16 cellular contexts compared by ENCODE assay signal in the genomic region with DNA sequence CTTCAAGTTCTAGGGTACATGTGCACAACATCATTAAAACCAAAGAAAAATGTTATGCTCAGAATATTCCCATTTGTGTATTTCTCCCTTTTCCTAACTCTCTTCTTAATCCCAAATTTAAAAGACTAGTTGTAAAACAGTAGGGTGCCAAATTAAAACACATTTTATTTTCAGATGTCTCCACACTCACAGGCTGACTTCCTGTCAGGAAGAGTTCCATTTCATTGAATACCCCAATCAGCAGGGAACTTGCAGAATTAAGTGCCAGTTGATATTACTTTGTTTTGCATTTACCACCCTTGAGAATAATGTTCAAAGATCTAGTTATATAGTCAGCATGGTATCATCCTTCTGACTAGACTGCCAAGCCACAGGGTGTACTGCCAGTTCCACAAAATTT.
A peak's percentile ranks its signal among the peaks of the same experiment; 100 is the strongest.
DNase-seq lines count a peak whose midpoint lies in the region; ATAC-seq, FAIRE-seq and TF ChIP-seq lines count a peak whose summit lies in the region.
"Had no signal": no experiment of that assay in that cellular context is flagged by ENCODE, and none has a peak within 500 bp of the region (broad histone marks: within the 10 kb centered on the region; RNA-seq: fewer than 3 reads in every experiment).

No MANE protein-coding gene starts in this region.

- H3K9me1 ChIP-seq in endothelial cell of umbilical vein (replicated peaks; ENCODE audit: control insufficient read depth, extremely low read depth, insufficient read depth, low read length): no peaks in the 10 kb centered on the region

- BruUV-seq in endothelial cell of umbilical vein (replicated peaks; lab: Mats Ljungman, UMichigan): no TSS peak

- H3K9me3 ChIP-seq in HUES48 (ENCODE audit: control insufficient read depth, insufficient read depth, low read length) (no peaks in the 10 kb centered on the region), endothelial cell of umbilical vein (replicated peaks; ENCODE audit: control insufficient read depth, insufficient read depth, low read length) (no peaks in the 10 kb centered on the region)
- H3K9me3 ChIP-seq: SJSA1 had no signal

- H3K4me2 ChIP-seq in endothelial cell of umbilical vein (ENCODE audit: insufficient read depth, low read length): no peak overlapping the region
- H3K4me2 ChIP-seq: PC-9 had no signal

- no peaks in the 10 kb centered on the region for H3K36me3 ChIP-seq in HUES48 (ENCODE audit: control insufficient read depth, insufficient read depth, low read length)
- H3K36me3 ChIP-seq in endothelial cell of umbilical vein (ENCODE audit: control insufficient read depth in 2 of 2, extremely low read depth in 1 of 2, insufficient read depth in 2 of 2, low read length in 2 of 2): no peaks in the 10 kb centered on the region
- H3K36me3 ChIP-seq: SJSA1 had no signal

- POLR2A ChIA-PET in endothelial cell of umbilical vein (lab: Charles Lee): no interaction called here

- CTCF ChIA-PET in endothelial cell of umbilical vein (lab: Charles Lee): interaction anchor here (1.2 to 1.4 kb wide), 2 partner anchors 10 to 15 kb away, joined by 3 to 4 read pairs; no protein-coding TSS in a partner anchor

- H3K27me3 ChIP-seq in HUES48 (ENCODE audit: control insufficient read depth, insufficient read depth, low read length): no peaks in the 10 kb centered on the region
- no peaks in the 10 kb centered on the region for H3K27me3 ChIP-seq in endothelial cell of umbilical vein (ENCODE audit: control insufficient read depth in 2 of 2, insufficient read depth in 2 of 2, low read length in 2 of 2)
- H3K27me3 ChIP-seq: SJSA1 had no signal

- H3K4me1 ChIP-seq in HUES48 (ENCODE audit: control insufficient read depth, insufficient read depth, low read length) (peaks cover 20% of the 10 kb centered on the region), endothelial cell of umbilical vein (ENCODE audit: control insufficient read depth, extremely low read depth, insufficient read depth, low read length) (no peaks in the 10 kb centered on the region)
- H3K4me1 ChIP-seq: SJSA1 had no signal

- H4K20me1 ChIP-seq in endothelial cell of umbilical vein (replicated peaks; ENCODE audit: control insufficient read depth, extremely low read depth, insufficient read depth, low read length): no peaks in the 10 kb centered on the region

- intact Hi-C loops in endothelial cell of umbilical vein (cut with micrococcal nuclease): no loop called here

- DNase-seq in NCI-H69 (lab: John Stamatoyannopoulos, UW) (peak; percentile 64), endothelial cell of umbilical vein (ENCODE audit: low read depth, low spot score) (peak; percentile 11), smooth muscle cell of the brain vasculature (ENCODE audit: low read depth, low spot score) (peak; percentile 33), retina (no peak)
- DNase-seq in stimulated activated naive CD8-positive, alpha-beta T cell treated with anti-CD3 and anti-CD28 coated beads, Interleukin-15, Interleukin-2, amounts not matched to agents 100 U/mL and 50 U/mL, for 24 hours: no peak
- DNase-seq: ACHN; CD4-positive, alpha-beta T cell; DMS53; HFFc6; NCI-H1417 treated with DMSO at 0.1 percent for 48 hours; NCI-H2029 treated with DMSO at 0.1 percent for 48 hours; NCI-H510A; PC-9 had no signal

- FAIRE-seq in endothelial cell of umbilical vein (lab: Jason Lieb, UNC): no peak

- no peak for TF ChIP-seq POLR2A in endothelial cell of umbilical vein (IDR thresholded peaks at IDR 0.05; ENCODE audit: low read depth, low read length)

- no peaks in the 10 kb centered on the region for H3K79me2 ChIP-seq in endothelial cell of umbilical vein (ENCODE audit: control insufficient read depth, insufficient read depth, low read length)

- H3K27ac ChIP-seq in HUES48 (ENCODE audit: low read depth, low read length) (peak overlapping the region; percentile 64), endothelial cell of umbilical vein (ENCODE audit: insufficient read depth, low read depth, low read length) (no peak overlapping the region)
- H3K27ac ChIP-seq: PC-9, SJSA1 had no signal

- H3K9ac ChIP-seq in HUES48 (ENCODE audit: low read depth, low read length) (no peak overlapping the region), endothelial cell of umbilical vein (replicated peaks; ENCODE audit: extremely low read depth, insufficient read depth, low read length) (no peak overlapping the region)

- dilution Hi-C loops in endothelial cell of umbilical vein (cut with MboI; ENCODE audit: extremely low pct_ligation_motif_present, low sequenced_read_pairs): no loop called here

- H3K4me3 ChIP-seq in HUES48 (ENCODE audit: low read depth, low read length) (no peak overlapping the region), endothelial cell of umbilical vein (replicated peaks in 1 of 3; ENCODE audit: insufficient read depth in 1 of 3, low read depth in 1 of 3, low read length in 3 of 3) (no peak overlapping the region)
- H3K4me3 ChIP-seq: PC-9, SJSA1 had no signal

- TF ChIP-seq CTCF in endothelial cell of umbilical vein (IDR thresholded peaks at IDR 0.05; ENCODE audit: extremely low read depth in 1 of 2, insufficient read depth in 1 of 2, low read depth in 1 of 2, low read length in 2 of 2): no peak

- no peak overlapping the region for H2AFZ ChIP-seq in endothelial cell of umbilical vein (ENCODE audit: low read depth, low read length)
- H2AFZ ChIP-seq: PC-9 had no signal

- ATAC-seq in stimulated activated naive CD8-positive, alpha-beta T cell treated with anti-CD3 and anti-CD28 coated beads, Interleukin-15, Interleukin-2, amounts not matched to agents 100 U/mL and 50 U/mL, for 24 hours: no peak
- ATAC-seq in GM21723 (IDR thresholded peaks at IDR 0.05; ENCODE audit: unreplicated experiment): no peak

TF ChIP-seq in endothelial cell of umbilical vein, 7 proteins besides CTCF, POLR2A, EP300 and RAD21:
- TF ChIP-seq MYC (IDR thresholded peaks at IDR 0.05; ENCODE audit: low read depth, low read length) (no peak), EZH2 (IDR thresholded peaks at IDR 0.05; ENCODE audit: borderline replicate concordance, low read depth, low read length, severe bottlenecking) (no peak), POLR2AphosphoS5 (IDR thresholded peaks at IDR 0.05; ENCODE audit: insufficient read depth, low read depth, low read length) (no peak), FOS (IDR thresholded peaks at IDR 0.05; ENCODE audit: borderline replicate concordance, insufficient read depth, low read length) (no peak), JUN (IDR thresholded peaks at IDR 0.05; ENCODE audit: borderline replicate concordance, insufficient read depth, insufficient read length, low read depth) (no peak), GATA2 (IDR thresholded peaks at IDR 0.05; ENCODE audit: insufficient read depth, insufficient read length, low read depth, low read length) (no peak)
- TF ChIP-seq, protein P1, sequence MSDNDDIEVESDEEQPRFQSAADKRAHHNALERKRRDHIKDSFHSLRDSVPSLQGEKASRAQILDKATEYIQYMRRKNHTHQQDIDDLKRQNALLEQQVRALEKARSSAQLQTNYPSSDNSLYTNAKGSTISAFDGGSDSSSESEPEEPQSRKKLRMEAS (IDR thresholded peaks at IDR 0.05; ENCODE audit: insufficient read depth, insufficient read length): no peak

Comparison
In these comparisons a context has a peak if more than half of its experiments do, and no peak if none do; other contexts are left out.
1. DNase-seq: peak in NCI-H69 (single experiment), endothelial cell of umbilical vein (single experiment) and smooth muscle cell of the brain vasculature (single experiment); none in stimulated activated naive CD8-positive, alpha-beta T cell treated with anti-CD3 and anti-CD28 coated beads, Interleukin-15, Interleukin-2, amounts not matched to agents 100 U/mL and 50 U/mL, for 24 hours (single experiment) and retina (single experiment).